17 cellular contexts compared by ENCODE assay signal in the genomic region with DNA sequence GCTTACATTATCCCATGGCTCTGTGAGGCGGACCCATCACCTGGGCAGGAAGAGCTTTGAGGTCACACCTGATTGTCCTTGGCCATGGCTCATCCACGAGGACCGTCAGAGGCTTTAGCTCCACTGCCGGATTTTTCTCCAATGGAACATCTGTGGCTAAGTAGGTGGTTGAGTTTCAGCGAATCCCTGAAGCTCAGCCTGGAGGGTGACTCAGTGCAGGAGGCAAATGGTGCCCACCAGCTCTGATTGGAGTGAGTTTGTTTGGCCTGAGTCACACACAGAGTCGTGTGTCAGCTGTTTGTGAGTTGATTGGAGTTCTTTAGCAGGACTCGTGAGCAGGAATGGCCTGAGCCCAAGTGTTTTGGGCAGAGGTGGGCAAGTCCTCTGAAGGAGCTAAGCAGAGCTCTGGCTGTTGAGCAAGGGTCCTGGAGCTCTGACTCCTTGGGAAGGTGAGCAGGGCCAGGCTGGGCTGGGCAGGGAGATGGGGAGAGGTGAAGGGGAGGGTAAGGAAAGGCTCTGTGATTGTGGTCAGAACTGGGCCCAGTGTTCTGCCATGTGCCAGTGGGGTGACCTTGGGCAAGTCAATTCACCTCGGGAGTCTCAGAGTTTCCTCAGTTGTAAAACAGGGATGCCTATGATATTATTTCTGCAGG. TPM values are rescaled to one million over a fixed set of nuclear protein-coding genes. Genes with fewer than 3 reads are reported as not detected.
A peak's percentile ranks its signal among the peaks of the same experiment; 100 is the strongest.
DNase-seq lines count a peak whose midpoint lies in the region; ATAC-seq, FAIRE-seq and TF ChIP-seq lines count a peak whose summit lies in the region.
"Had no signal": no experiment of that assay in that cellular context is flagged by ENCODE, and none has a peak within 500 bp of the region (broad histone marks: within the 10 kb centered on the region; RNA-seq: fewer than 3 reads in every experiment).

No MANE protein-coding gene starts in this region.

- 0 out of 2 replicates have a peak, but pooled peaks cover 3% of the 10 kb centered on the region for H3K27me3 ChIP-seq in PC-9 (ENCODE audit: insufficient read depth, low read depth)
- H3K27me3 ChIP-seq in H1 (replicated peaks in 1 of 4; ENCODE audit: control insufficient read depth in 3 of 4, extremely low read depth in 1 of 4, insufficient read depth in 3 of 4, low read length in 3 of 4), result peaks cover 37 to 81% (median 65%) of the 10 kb centered on the region in 4 experiments

- no peak overlapping the region for H3K56ac ChIP-seq in H1 (replicated peaks; ENCODE audit: insufficient read length, low read depth, low read length)

- H3K9me3 ChIP-seq in PC-9 (ENCODE audit: insufficient read depth, low read depth) (no peaks in the 10 kb centered on the region), H1 (ENCODE audit: insufficient read depth in 2 of 2, low read depth in 1 of 2, low read length in 1 of 2) (no peaks in the 10 kb centered on the region)
- H3K9me3 ChIP-seq: thoracic aorta had no signal

- no peak overlapping the region for H2BK120ac ChIP-seq in H1 (replicated peaks; ENCODE audit: low read depth, low read length)

- no peaks in the 10 kb centered on the region for H3K79me1 ChIP-seq in H1 (ENCODE audit: low read depth, low read length)

- no peak overlapping the region for H4K5ac ChIP-seq in H1 (ENCODE audit: insufficient read length, low read depth, low read length)

- H4K91ac ChIP-seq in H1 (replicated peaks; ENCODE audit: insufficient read length, low read length), result no peak overlapping the region

- H3K27ac ChIP-seq in PC-9 (no peak overlapping the region), H1 (ENCODE audit: low read depth, low read length) (no peak overlapping the region)
- H3K27ac ChIP-seq: cardiac muscle cell, HL-60, thoracic aorta had no signal

- H3K4me2 ChIP-seq in PC-9, result peak overlapping the region; percentile 73
- H3K4me2 ChIP-seq in H1 (ENCODE audit: insufficient read depth in 1 of 2, low read depth in 2 of 2, low read length in 2 of 2), result no peak overlapping the region; a peak in 1 of 4 replicates

- peaks cover 14% of the 10 kb centered on the region for H3K4me1 ChIP-seq in PC-9 (replicated peaks; ENCODE audit: insufficient read depth)
- H3K4me1 ChIP-seq in H1 (replicated peaks in 1 of 4; ENCODE audit: control insufficient read depth in 3 of 4, insufficient read depth in 4 of 4, low read length in 3 of 4), result peaks cover 0 to 5% (median 2%) of the 10 kb centered on the region in 4 experiments; a peak in 3 of 7 replicates

- DNase-seq in GM04504 (ENCODE audit: low read depth) (peak; percentile 26), PC-9 (peak in 1 of 2 experiments; percentile 63), H1 (ENCODE audit: low read depth in 1 of 2, low spot score in 2 of 2) (no peak), renal cortical epithelial cell (ENCODE audit: low read depth) (peak; percentile 26), SHP77 (lab: John Stamatoyannopoulos, UW) (no peak), epidermal melanocyte (ENCODE audit: insufficient read length, low spot score) (no peak)
- DNase-seq in central memory CD4-positive, alpha-beta T cell, result no peak
- DNase-seq: activated CD8-positive, alpha-beta T cell treated with anti-CD3 and anti-CD28 coated beads for 36 hours; activated effector memory CD4-positive, alpha-beta T cell treated with anti-CD3 and anti-CD28 coated beads, Interleukin-2, amount 50 U/mL, for 16 hours; COR-L47 had no signal

- no peak for TF ChIP-seq CTCF in PC-9 (conservative IDR thresholded peaks at IDR 0.05)
- no peak for TF ChIP-seq CTCF in H1 (IDR thresholded peaks at IDR 0.05; ENCODE audit: control extremely low read depth in 1 of 3, insufficient read depth in 1 of 3, low read depth in 1 of 3, low read length in 3 of 3)

- 0 out of 2 replicates have a peak overlapping the region, but pooled peaks have one; percentile 31 for H2BK15ac ChIP-seq in H1 (ENCODE audit: low read length)

- H3K4me3 ChIP-seq in PC-9 (no peak overlapping the region), H1 (ENCODE audit: extremely low read depth in 1 of 4, insufficient read depth in 2 of 4, low read depth in 3 of 4, low read length in 4 of 4) (no peak overlapping the region)
- H3K4me3 ChIP-seq: cardiac muscle cell, thoracic aorta had no signal

- ATAC-seq in GM21717 (IDR thresholded peaks at IDR 0.05; ENCODE audit: unreplicated experiment), result no peak
- ATAC-seq: activated CD8-positive, alpha-beta T cell treated with anti-CD3 and anti-CD28 coated beads for 36 hours had no signal

- intact Hi-C loops in PC-9 (cut with micrococcal nuclease; ENCODE audit: unreplicated experiment), result no loop called here

- H3K14ac ChIP-seq in H1 (ENCODE audit: insufficient read length), result no peak overlapping the region

- no peaks in the 10 kb centered on the region for H3K9me2 ChIP-seq in PC-9 (ENCODE audit: insufficient read depth)

- 84% methylated on average over 8 of the region's 8 CpGs; no CpG with 5 or more reads in 1 of the 2 experiments for WGBS in H1 (ENCODE audit: extremely low coverage in 1 of 2, insufficient coverage in 1 of 2, insufficient read length in 1 of 2, insufficient replicate concordance in 2 of 2, low coverage in 1 of 2, low lambda C conversion rate in 2 of 2, missing lambda C conversion rate in 1 of 2), 2 experiments

- H3K79me2 ChIP-seq in PC-9 (ENCODE audit: low read depth) (peaks cover 13% of the 10 kb centered on the region; the same call in 1 of the 2 replicates), H1 (ENCODE audit: control insufficient read depth in 1 of 2, insufficient read depth in 2 of 2, low read length in 2 of 2) (no peaks in the 10 kb centered on the region)

- CTCF ChIA-PET in PC-9 (lab: Charles Lee) (interaction anchor here (0.6 kb wide), 1 partner anchor 92 kb away, joined by 10 read pairs; no protein-coding TSS in a partner anchor), H1 (lab: Charles Lee; ENCODE audit: partially characterized antibody) (interaction anchor here (0.6 to 3.4 kb wide), 15 partner anchors 9 to 1196 kb away, joined by 3 to 19 read pairs (median 5); no protein-coding TSS in a partner anchor)

- no peak for TF ChIP-seq EP300 in H1 (IDR thresholded peaks at IDR 0.05; ENCODE audit: borderline replicate concordance in 1 of 2, low read depth in 2 of 2, low read length in 2 of 2)

- H3K9ac ChIP-seq in H1 (replicated peaks in 1 of 4; ENCODE audit: extremely low read depth in 1 of 4, low read depth in 3 of 4, low read length in 3 of 4), result no peak overlapping the region

- H4K20me1 ChIP-seq in PC-9 (ENCODE audit: insufficient read depth) (no peaks in the 10 kb centered on the region; the same call in 1 of the 2 replicates), H1 (replicated peaks in 1 of 2; ENCODE audit: control insufficient read depth in 1 of 2, insufficient read depth in 2 of 2, low read length in 2 of 2) (peaks cover 5 to 8% of the 10 kb centered on the region in 2 experiments)

- no peak overlapping the region for H3K23ac ChIP-seq in H1 (ENCODE audit: insufficient read length)

- H3K4ac ChIP-seq in H1 (replicated peaks; ENCODE audit: insufficient read length, low read depth, low read length), result no peak overlapping the region

- no peak overlapping the region for H4K8ac ChIP-seq in H1 (ENCODE audit: extremely low read depth, insufficient read depth, low read length)

- H2AK5ac ChIP-seq in H1 (ENCODE audit: low read depth, low read length), result peak overlapping the region; percentile 77; the same call in 1 of the 2 replicates

- BruUV-seq in PC-9 (replicated peaks; lab: Mats Ljungman, UMichigan), result no TSS peak

- H3K23me2 ChIP-seq in H1 (ENCODE audit: low read depth, low read length), result peaks cover 12% of the 10 kb centered on the region; the same call in 1 of the 2 replicates

- FAIRE-seq in H1 (lab: Jason Lieb, UNC), result no peak

- no peak for TF ChIP-seq RAD21 in H1 (IDR thresholded peaks at IDR 0.05 in 1 of 2, conservative IDR thresholded peaks at IDR 0.05 in 1 of 2; ENCODE audit: low read depth in 2 of 2, low read length in 2 of 2)

- H3F3A ChIP-seq in PC-9 (ENCODE audit: insufficient read depth, low read depth), result no peaks in the 10 kb centered on the region

- no peak overlapping the region for H2BK12ac ChIP-seq in H1 (ENCODE audit: low read depth, low read length)

- H2AFZ ChIP-seq in PC-9 (no peak overlapping the region), H1 (ENCODE audit: low read length) (no peak overlapping the region)

- H3K36me3 ChIP-seq in PC-9 (ENCODE audit: low read depth), result no peaks in the 10 kb centered on the region
- H3K36me3 ChIP-seq in H1 (ENCODE audit: control insufficient read depth in 2 of 4, insufficient read depth in 4 of 4, low read length in 3 of 4), result peaks cover 0 to 6% (median 0%) of the 10 kb centered on the region in 4 experiments; a peak in 1 of 8 replicates
- H3K36me3 ChIP-seq: cardiac muscle cell, thoracic aorta had no signal

- H2BK20ac ChIP-seq in H1 (ENCODE audit: low read length), result no peak overlapping the region

- TF ChIP-seq POLR2A in H1 (IDR thresholded peaks at IDR 0.05; ENCODE audit: control extremely low read depth in 1 of 2, low read depth in 2 of 2, low read length in 2 of 2), result no peak

- POLR2A ChIA-PET in PC-9 (lab: Charles Lee; ENCODE audit: unreplicated experiment) (no interaction called here), H1 (lab: Charles Lee; ENCODE audit: partially characterized antibody) (interaction anchor here (1.6 kb wide), 1 partner anchor 10 kb away, joined by 4 read pairs; no protein-coding TSS in a partner anchor)

- no peak overlapping the region for H2BK5ac ChIP-seq in H1 (ENCODE audit: low read depth, low read length)

- no peak overlapping the region for H3K18ac ChIP-seq in H1 (ENCODE audit: extremely low read depth, low read length)

RNA-seq across cellular contexts. Expression of a gene that starts 2.0 kb away (rescaled TPM):
- 3.2 and 4.5 TPM in 2 replicates for total RNA-seq in PC-9 (2021)
- 0.28 and 0.29 TPM in 2 replicates for total RNA-seq in H1 (2021; fragmentation: NEBNext Ultra II Directional; extraction: Animal tissue kit (Norgen Biotek cat#: 25700))
- polyA plus RNA-seq in H1 (2011; rRNA removed), result 0.08 and 0.15 TPM in 2 replicates
- polyA plus RNA-seq in H1 (2011; cell fraction: cytosol; rRNA removed), result 0.10 TPM
- 1.3 TPM for polyA plus RNA-seq in H1 (2011; cell fraction: nucleus; rRNA removed)
- 0.24 to 0.34 TPM (median 0.26 TPM) in 4 replicates for polyA plus RNA-seq in H1 (2012, experiment 1 of 2)
- 0.63 TPM for polyA plus RNA-seq in H1 (2012, experiment 2 of 2)
- polyA plus RNA-seq in H1 (2013, experiment 1 of 2), result 0.16 TPM
- polyA plus RNA-seq in H1 (2013, experiment 2 of 2), result 0.17 TPM
- 0.16 and 1.2 TPM in 2 replicates for polyA minus RNA-seq in H1 (2011; rRNA and poly(A)+ RNA removed)
- 0.88 TPM for polyA minus RNA-seq in H1 (2011; cell fraction: cytosol; rRNA and poly(A)+ RNA removed)
- 1.6 TPM for polyA minus RNA-seq in H1 (2011; cell fraction: nucleus; rRNA and poly(A)+ RNA removed)
- 0.35 and 0.45 TPM in 2 replicates for total RNA-seq in renal cortical epithelial cell
- polyA plus RNA-seq: cardiac muscle cell had no signal

RNA-seq across cellular contexts. Expression of a gene that starts 40.0 kb away (rescaled TPM):
- total RNA-seq in PC-9 (2021), result 0.24 and 0.28 TPM in 2 replicates
- not detected in 2 replicates for total RNA-seq in H1 (2021; fragmentation: NEBNext Ultra II Directional; extraction: Animal tissue kit (Norgen Biotek cat#: 25700))
- polyA plus RNA-seq in H1 (2011; rRNA removed), result 0.06 and 0.11 TPM in 2 replicates
- 0.14 TPM for polyA plus RNA-seq in H1 (2011; cell fraction: cytosol; rRNA removed)
- polyA plus RNA-seq in H1 (2011; cell fraction: nucleus; rRNA removed), result 0.14 TPM
- not detected in 4 replicates for polyA plus RNA-seq in H1 (2012, experiment 1 of 2)
- polyA plus RNA-seq in H1 (2012, experiment 2 of 2), result not detected
- not detected for polyA plus RNA-seq in H1 (2013, experiment 1 of 2)
- not detected for polyA plus RNA-seq in H1 (2013, experiment 2 of 2)
- polyA minus RNA-seq in H1 (2011; rRNA and poly(A)+ RNA removed), result not detected in 2 replicates
- polyA minus RNA-seq in H1 (2011; cell fraction: cytosol; rRNA and poly(A)+ RNA removed), result not detected
- polyA minus RNA-seq in H1 (2011; cell fraction: nucleus; rRNA and poly(A)+ RNA removed), result not detected
- not detected in 2 replicates for total RNA-seq in renal cortical epithelial cell
- total RNA-seq: activated CD8-positive, alpha-beta T cell treated with anti-CD3 and anti-CD28 coated beads for 36 hours; lung microvascular endothelial cell; osteocyte; thoracic aorta had no signal
- polyA plus RNA-seq: cardiac muscle cell, esophagus had no signal

RNA-seq across cellular contexts. Expression of a gene that starts 57.9 kb away (rescaled TPM):
- 8.6 and 9.4 TPM in 2 replicates for total RNA-seq in PC-9 (2021)
- 11.2 TPM in 2 replicates for total RNA-seq in H1 (2021; fragmentation: NEBNext Ultra II Directional; extraction: Animal tissue kit (Norgen Biotek cat#: 25700))
- 8.1 and 10.6 TPM in 2 replicates for polyA plus RNA-seq in H1 (2011; rRNA removed)
- 6.5 TPM for polyA plus RNA-seq in H1 (2011; cell fraction: cytosol; rRNA removed)
- 24.1 TPM for polyA plus RNA-seq in H1 (2011; cell fraction: nucleus; rRNA removed)
- polyA plus RNA-seq in H1 (2012, experiment 1 of 2), result 7.0 to 8.7 TPM (median 7.2 TPM) in 4 replicates
- 5.3 TPM for polyA plus RNA-seq in H1 (2012, experiment 2 of 2)
- 5.0 TPM for polyA plus RNA-seq in H1 (2013, experiment 1 of 2)
- polyA plus RNA-seq in H1 (2013, experiment 2 of 2), result 4.6 TPM
- 7.6 and 9.3 TPM in 2 replicates for polyA minus RNA-seq in H1 (2011; rRNA and poly(A)+ RNA removed)
- polyA minus RNA-seq in H1 (2011; cell fraction: cytosol; rRNA and poly(A)+ RNA removed), result 5.2 TPM
- 13.3 TPM for polyA minus RNA-seq in H1 (2011; cell fraction: nucleus; rRNA and poly(A)+ RNA removed)
- total RNA-seq in renal cortical epithelial cell, result 2.6 and 15.2 TPM in 2 replicates

Comparison
In these comparisons a context has a peak if more than half of its experiments do, and no peak if none do; other contexts are left out.
1. DNase-seq: peak in GM04504 (single experiment) and renal cortical epithelial cell (single experiment); none in H1 (0 of 2), SHP77 (0 of 2), central memory CD4-positive, alpha-beta T cell (single experiment) and epidermal melanocyte (single experiment).